In the genomic region with DNA sequence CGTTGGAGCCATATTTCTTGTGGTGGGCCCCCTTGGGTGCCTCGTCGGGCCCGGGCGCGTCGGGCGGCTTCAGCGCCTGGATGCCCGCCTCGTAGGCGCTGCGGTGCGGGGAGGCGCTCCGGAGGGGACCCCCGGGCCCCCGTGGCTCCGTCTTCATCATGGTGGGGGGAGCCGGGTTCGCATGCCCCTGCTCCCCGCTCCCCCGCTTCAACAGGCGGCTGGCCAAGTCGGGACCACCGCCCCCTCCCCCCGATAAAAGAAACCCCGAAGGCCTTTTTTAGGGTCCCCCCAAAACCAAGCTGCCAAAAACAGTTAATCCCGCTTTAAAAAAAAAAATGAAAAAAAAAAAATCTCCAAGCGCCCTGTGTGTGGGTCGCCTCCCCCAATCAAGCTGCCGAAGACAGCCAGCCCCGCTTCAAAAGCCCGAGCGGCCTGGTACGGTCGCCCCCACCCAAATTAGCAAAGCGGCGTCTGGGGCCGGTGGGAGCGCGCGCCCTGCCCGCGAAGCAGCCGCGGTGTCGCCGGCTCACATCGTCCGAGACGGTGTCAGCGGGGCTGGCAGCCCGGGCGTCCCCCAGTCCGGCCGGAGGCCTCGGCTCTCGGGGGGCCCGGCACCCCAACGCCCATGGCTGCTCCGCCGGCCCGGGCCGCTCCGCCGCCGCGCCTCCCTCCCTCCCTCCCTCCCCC, we compare ENCODE assay signal across 8 cellular contexts. TPM values are rescaled to one million over a fixed set of nuclear protein-coding genes. Genes with fewer than 3 reads are reported as not detected.
DNase-seq lines count a peak whose midpoint lies in the region; ATAC-seq and TF ChIP-seq lines count a peak whose summit lies in the region.

A gene with protein sequence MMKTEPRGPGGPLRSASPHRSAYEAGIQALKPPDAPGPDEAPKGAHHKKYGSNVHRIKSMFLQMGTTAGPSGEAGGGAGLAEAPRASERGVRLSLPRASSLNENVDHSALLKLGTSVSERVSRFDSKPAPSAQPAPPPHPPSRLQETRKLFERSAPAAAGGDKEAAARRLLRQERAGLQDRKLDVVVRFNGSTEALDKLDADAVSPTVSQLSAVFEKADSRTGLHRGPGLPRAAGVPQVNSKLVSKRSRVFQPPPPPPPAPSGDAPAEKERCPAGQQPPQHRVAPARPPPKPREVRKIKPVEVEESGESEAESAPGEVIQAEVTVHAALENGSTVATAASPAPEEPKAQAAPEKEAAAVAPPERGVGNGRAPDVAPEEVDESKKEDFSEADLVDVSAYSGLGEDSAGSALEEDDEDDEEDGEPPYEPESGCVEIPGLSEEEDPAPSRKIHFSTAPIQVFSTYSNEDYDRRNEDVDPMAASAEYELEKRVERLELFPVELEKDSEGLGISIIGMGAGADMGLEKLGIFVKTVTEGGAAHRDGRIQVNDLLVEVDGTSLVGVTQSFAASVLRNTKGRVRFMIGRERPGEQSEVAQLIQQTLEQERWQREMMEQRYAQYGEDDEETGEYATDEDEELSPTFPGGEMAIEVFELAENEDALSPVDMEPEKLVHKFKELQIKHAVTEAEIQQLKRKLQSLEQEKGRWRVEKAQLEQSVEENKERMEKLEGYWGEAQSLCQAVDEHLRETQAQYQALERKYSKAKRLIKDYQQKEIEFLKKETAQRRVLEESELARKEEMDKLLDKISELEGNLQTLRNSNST (minus strand): TSS at position 324 of the 687 bp plus-strand sequence. CDS start 164 bp downstream, at position 160.

- H3K9me3 ChIP-seq in HEK293 (ENCODE audit: control insufficient read depth, insufficient read depth, low read depth, low read length) (no peaks in the 10 kb centered on the region), WERI-Rb-1 (ENCODE audit: severe bottlenecking) (no peaks in the 10 kb centered on the region)

- H3K27ac ChIP-seq in HEK293 (ENCODE audit: extremely low read depth, low read depth, low read length) (peak within 1 kb of the TSS; percentile 93), WERI-Rb-1 (peak within 1 kb of the TSS; percentile 93)

- ATAC-seq in HG02970 (IDR thresholded peaks at IDR 0.05; ENCODE audit: low FRiP score, unreplicated experiment) (no peak), HG02588 (IDR thresholded peaks at IDR 0.05; ENCODE audit: unreplicated experiment) (no peak)

- H3K4me1 ChIP-seq in HEK293 (ENCODE audit: control insufficient read depth, insufficient read depth, low read length) = peaks cover 15% of the 10 kb centered on the region

- POLR2A ChIA-PET in HEK293 (lab: Yijun Ruan, JAX) = interaction anchor here (0.6 to 3.0 kb wide), 8 partner anchors 11 to 95 kb away, joined by 3 to 17 read pairs (median 3); no protein-coding TSS in a partner anchor

- peaks cover 3 to 23% of the 10 kb centered on the region in 2 experiments; a peak in 2 of 3 replicates for H3K36me3 ChIP-seq in HEK293 (ENCODE audit: control insufficient read depth in 2 of 2, insufficient read depth in 1 of 2, low read length in 2 of 2)
- peaks cover 26% of the 10 kb centered on the region for H3K36me3 ChIP-seq in WERI-Rb-1

- no peaks in the 10 kb centered on the region for H3K27me3 ChIP-seq in WERI-Rb-1 (ENCODE audit: insufficient read depth, low read depth, severe bottlenecking)

- CTCF ChIA-PET in HEK293 (lab: Yijun Ruan, JAX) = interaction anchor here (0.6 to 7.4 kb wide), 7 partner anchors 10 to 161 kb away, joined by 3 to 105 read pairs (median 4); a partner anchor contains a TSS

- no peak for TF ChIP-seq CTCF in HEK293 (tag by site-specific recombination; IDR thresholded peaks at IDR 0.05)
- no peak for TF ChIP-seq CTCF in WERI-Rb-1 (IDR thresholded peaks at IDR 0.05; ENCODE audit: low read depth, low read length)

- DNase-seq in WERI-Rb-1 (no peak), glomerular endothelial cell (ENCODE audit: extremely low read depth, low read depth, low spot score) (no peak), posterior vena cava (ENCODE audit: low spot score) (no peak), 8988T (no peak), NCI-H146 (lab: John Stamatoyannopoulos, UW) (no peak)

- intact Hi-C loops in posterior vena cava (cut with DNase I) = loop anchor here in 1 of 2 donors (1.0 kb wide), 1 partner anchor 49 kb away; no protein-coding TSS in a partner anchor

- H3K4me3 ChIP-seq in HEK293 (ENCODE audit: low read depth, low read length) = peak within 1 kb of the TSS; percentile 77
- H3K4me3 ChIP-seq in WERI-Rb-1 (ENCODE audit: low read depth, low read length) = peak within 1 kb of the TSS; percentile 68

TF ChIP-seq in HEK293, 187 proteins besides CTCF, POLR2A, EP300 and RAD21 (continues in another document):
- TF ChIP-seq ZNF140 (tag by site-specific recombination; IDR thresholded peaks at IDR 0.05) (no peak), TRIM28 (IDR thresholded peaks at IDR 0.05; ENCODE audit: borderline replicate concordance, low read length) (no peak), ZNF292 (tag by site-specific recombination; IDR thresholded peaks at IDR 0.05; ENCODE audit: borderline replicate concordance, low read depth) (no peak), YY2 (tag by site-specific recombination; IDR thresholded peaks at IDR 0.05) (no peak), YY1 (tag by site-specific recombination; IDR thresholded peaks at IDR 0.05) (no peak), ZNF169 (tag by site-specific recombination; IDR thresholded peaks at IDR 0.05) (no peak), ZNF335 (tag by site-specific recombination; conservative IDR thresholded peaks at IDR 0.05) (peak; percentile 39), ZNF768 (tag by site-specific recombination; IDR thresholded peaks at IDR 0.05) (no peak), BCL11B (tag by site-specific recombination; IDR thresholded peaks at IDR 0.05; ENCODE audit: low read depth) (no peak), SP7 (tag by site-specific recombination; IDR thresholded peaks at IDR 0.05) (no peak), IKZF3 (tag by site-specific recombination; IDR thresholded peaks at IDR 0.05) (no peak), ZXDB (tag by site-specific recombination; IDR thresholded peaks at IDR 0.05) (peak; percentile 17), ZNF670 (tag by site-specific recombination; IDR thresholded peaks at IDR 0.05; ENCODE audit: low read depth) (no peak), ZNF174 (tag by site-specific recombination; IDR thresholded peaks at IDR 0.05) (no peak), ZBTB8A (tag by site-specific recombination; IDR thresholded peaks at IDR 0.05) (peak; percentile 77), ZBTB20 (tag by site-specific recombination; IDR thresholded peaks at IDR 0.05) (0 out of 2 replicates have a peak, but pooled peaks have one; percentile 21), ZNF530 (tag by site-specific recombination; IDR thresholded peaks at IDR 0.05; ENCODE audit: low read depth) (no peak), ZBTB7A (tag by site-specific recombination; IDR thresholded peaks at IDR 0.05; ENCODE audit: low read depth) (peak; percentile 77)
- TF ChIP-seq, protein P1, sequence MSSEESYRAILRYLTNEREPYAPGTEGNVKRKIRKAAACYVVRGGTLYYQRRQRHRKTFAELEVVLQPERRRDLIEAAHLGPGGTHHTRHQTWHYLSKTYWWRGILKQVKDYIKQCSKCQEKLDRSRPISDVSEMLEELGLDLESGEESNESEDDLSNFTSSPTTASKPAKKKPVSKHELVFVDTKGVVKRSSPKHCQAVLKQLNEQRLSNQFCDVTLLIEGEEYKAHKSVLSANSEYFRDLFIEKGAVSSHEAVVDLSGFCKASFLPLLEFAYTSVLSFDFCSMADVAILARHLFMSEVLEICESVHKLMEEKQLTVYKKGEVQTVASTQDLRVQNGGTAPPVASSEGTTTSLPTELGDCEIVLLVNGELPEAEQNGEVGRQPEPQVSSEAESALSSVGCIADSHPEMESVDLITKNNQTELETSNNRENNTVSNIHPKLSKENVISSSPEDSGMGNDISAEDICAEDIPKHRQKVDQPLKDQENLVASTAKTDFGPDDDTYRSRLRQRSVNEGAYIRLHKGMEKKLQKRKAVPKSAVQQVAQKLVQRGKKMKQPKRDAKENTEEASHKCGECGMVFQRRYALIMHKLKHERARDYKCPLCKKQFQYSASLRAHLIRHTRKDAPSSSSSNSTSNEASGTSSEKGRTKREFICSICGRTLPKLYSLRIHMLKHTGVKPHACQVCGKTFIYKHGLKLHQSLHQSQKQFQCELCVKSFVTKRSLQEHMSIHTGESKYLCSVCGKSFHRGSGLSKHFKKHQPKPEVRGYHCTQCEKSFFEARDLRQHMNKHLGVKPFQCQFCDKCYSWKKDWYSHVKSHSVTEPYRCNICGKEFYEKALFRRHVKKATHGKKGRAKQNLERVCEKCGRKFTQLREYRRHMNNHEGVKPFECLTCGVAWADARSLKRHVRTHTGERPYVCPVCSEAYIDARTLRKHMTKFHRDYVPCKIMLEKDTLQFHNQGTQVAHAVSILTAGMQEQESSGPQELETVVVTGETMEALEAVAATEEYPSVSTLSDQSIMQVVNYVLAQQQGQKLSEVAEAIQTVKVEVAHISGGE (tag by site-specific recombination; conservative IDR thresholded peaks at IDR 0.05; ENCODE audit: low read depth) = no peak
- TF ChIP-seq, protein P2, sequence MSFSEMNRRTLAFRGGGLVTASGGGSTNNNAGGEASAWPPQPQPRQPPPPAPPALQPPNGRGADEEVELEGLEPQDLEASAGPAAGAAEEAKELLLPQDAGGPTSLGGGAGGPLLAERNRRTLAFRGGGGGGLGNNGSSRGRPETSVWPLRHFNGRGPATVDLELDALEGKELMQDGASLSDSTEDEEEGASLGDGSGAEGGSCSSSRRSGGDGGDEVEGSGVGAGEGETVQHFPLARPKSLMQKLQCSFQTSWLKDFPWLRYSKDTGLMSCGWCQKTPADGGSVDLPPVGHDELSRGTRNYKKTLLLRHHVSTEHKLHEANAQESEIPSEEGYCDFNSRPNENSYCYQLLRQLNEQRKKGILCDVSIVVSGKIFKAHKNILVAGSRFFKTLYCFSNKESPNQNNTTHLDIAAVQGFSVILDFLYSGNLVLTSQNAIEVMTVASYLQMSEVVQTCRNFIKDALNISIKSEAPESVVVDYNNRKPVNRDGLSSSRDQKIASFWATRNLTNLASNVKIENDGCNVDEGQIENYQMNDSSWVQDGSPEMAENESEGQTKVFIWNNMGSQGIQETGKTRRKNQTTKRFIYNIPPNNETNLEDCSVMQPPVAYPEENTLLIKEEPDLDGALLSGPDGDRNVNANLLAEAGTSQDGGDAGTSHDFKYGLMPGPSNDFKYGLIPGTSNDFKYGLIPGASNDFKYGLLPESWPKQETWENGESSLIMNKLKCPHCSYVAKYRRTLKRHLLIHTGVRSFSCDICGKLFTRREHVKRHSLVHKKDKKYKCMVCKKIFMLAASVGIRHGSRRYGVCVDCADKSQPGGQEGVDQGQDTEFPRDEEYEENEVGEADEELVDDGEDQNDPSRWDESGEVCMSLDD (tag by site-specific recombination; IDR thresholded peaks at IDR 0.05) = peak; percentile 83

RNA-seq across cellular contexts. Expression of the gene that starts here (rescaled TPM):
- 35.6 and 56.6 TPM in 2 replicates for total RNA-seq in glomerular endothelial cell
- total RNA-seq in posterior vena cava = 10 to 100 TPM; 51.4 to 53.7 TPM
